In genomic region chr4:187227907-187228699, GRCh38 we compare ENCODE assay signal across 1 cellular context.
TF ChIP-seq lines count a peak whose summit lies in the region.

No MANE protein-coding gene starts in this region.

TF ChIP-seq in IMR-90, 13 proteins besides CTCF, POLR2A, EP300 and RAD21:
- no peak for TF ChIP-seq BHLHE40 (IDR thresholded peaks at IDR 0.05; ENCODE audit: low read depth, low read length)
- TF ChIP-seq MXI1 (IDR thresholded peaks at IDR 0.05; ENCODE audit: borderline replicate concordance, low read depth, low read length), result no peak
- no peak for TF ChIP-seq RCOR1 (IDR thresholded peaks at IDR 0.05; ENCODE audit: insufficient replicate concordance, low read length)
- no peak for TF ChIP-seq RFX5 (IDR thresholded peaks at IDR 0.05; ENCODE audit: low read depth, low read length)
- TF ChIP-seq SMC3 (IDR thresholded peaks at IDR 0.05; ENCODE audit: low read depth, low read length), result no peak
- TF ChIP-seq CHD1 (IDR thresholded peaks at IDR 0.05; ENCODE audit: low read depth, low read length), result no peak
- TF ChIP-seq MAFK (IDR thresholded peaks at IDR 0.05; ENCODE audit: low read depth, low read length), result no peak
- no peak for TF ChIP-seq MAZ (IDR thresholded peaks at IDR 0.05; ENCODE audit: borderline replicate concordance, low read depth, low read length)
- no peak for TF ChIP-seq NFE2L2 (IDR thresholded peaks at IDR 0.05; ENCODE audit: low read depth, low read length)
- TF ChIP-seq FOS (IDR thresholded peaks at IDR 0.05; ENCODE audit: low read depth, low read length), result no peak
